9 cellular contexts compared by ENCODE assay signal in the genomic region with DNA sequence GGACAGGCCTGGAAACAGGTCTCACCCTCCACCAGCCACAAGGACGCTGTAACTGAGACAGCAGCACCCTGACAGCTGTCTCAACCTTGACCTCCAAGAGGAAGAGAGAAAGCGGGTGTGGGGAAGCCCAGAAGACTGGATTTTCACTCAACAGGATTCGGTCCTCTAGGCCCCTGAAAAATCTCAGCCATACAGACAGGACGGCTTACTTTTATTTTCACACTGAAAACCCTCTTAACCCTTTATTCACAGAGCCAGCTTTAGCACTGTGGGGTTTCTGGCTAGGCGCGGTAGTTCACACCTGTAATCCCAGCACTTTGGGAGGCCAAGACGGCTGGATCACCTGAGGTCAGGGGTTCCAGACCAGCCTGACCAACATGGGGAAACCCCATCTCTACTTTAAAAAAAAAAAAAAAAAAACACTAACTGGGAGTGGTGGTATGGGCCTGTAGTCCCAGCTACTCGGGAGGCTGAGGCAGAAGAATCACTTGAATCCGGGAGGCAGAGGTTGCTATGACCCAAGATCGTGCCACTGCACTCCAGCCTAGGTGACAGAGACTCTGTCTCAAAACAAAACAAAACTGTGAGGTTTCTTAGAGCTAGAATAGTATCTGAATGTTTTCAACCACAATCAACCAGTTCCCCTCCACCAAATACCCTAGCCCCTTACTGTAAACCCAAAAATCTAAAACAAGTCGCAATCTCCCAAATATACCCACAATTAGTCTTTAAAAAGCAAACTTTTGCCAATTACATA. TPM values are rescaled to one million over a fixed set of nuclear protein-coding genes. Genes with fewer than 3 reads are reported as not detected.
A peak's percentile ranks its signal among the peaks of the same experiment; 100 is the strongest.
DNase-seq lines count a peak whose midpoint lies in the region; ATAC-seq and TF ChIP-seq lines count a peak whose summit lies in the region.
"Had no signal": no experiment of that assay in that cellular context is flagged by ENCODE, and none has a peak within 500 bp of the region (broad histone marks: within the 10 kb centered on the region; RNA-seq: fewer than 3 reads in every experiment).

No MANE protein-coding gene starts in this region.

- DNase-seq in Calu3 (no peak), HFFc6 (no peak), T1000 (lab: John Stamatoyannopoulos, UW) (no peak), OCI-M1 (lab: John Stamatoyannopoulos, UW) (no peak), NCI-H1694 treated with DMSO at 0.1 percent for 48 hours (lab: John Stamatoyannopoulos, UW) (no peak), coronary artery (ENCODE audit: low spot score) (no peak)
- DNase-seq in T-helper 2 cell treated with Interferon-gamma antibody and Interleukin-4, amounts not matched to agents 5 μg/mL and 100 μg/mL, for 36 hours (ENCODE audit: low spot score), result no peak
- DNase-seq in naive thymus-derived CD8-positive, alpha-beta T cell, result peak in 4 of 10 donors; percentile 25 to 60 (median 46)
- DNase-seq: SHP77 had no signal

- H3K27ac ChIP-seq in coronary artery, result no peak overlapping the region

- intact Hi-C loops in Calu3 (cut with micrococcal nuclease; ENCODE audit: unreplicated experiment), result loop anchor here (5.0 kb wide), 2 partner anchors 33 to 153 kb away; no protein-coding TSS in a partner anchor

- ATAC-seq in naive thymus-derived CD8-positive, alpha-beta T cell, result peak in 1 of 2 donors; percentile 15

- H3K9me3 Mint-ChIP-seq in Calu3 (ENCODE audit: low read depth, unreplicated experiment), result no peaks in the 10 kb centered on the region
- no peaks in the 10 kb centered on the region for H3K9me3 Mint-ChIP-seq in HFFc6
- no peaks in the 10 kb centered on the region for H3K9me3 Mint-ChIP-seq in T-helper 2 cell treated with Interferon-gamma antibody and Interleukin-4, amounts not matched to agents 5 μg/mL and 100 μg/mL, for 36 hours
- H3K9me3 Mint-ChIP-seq in naive thymus-derived CD8-positive, alpha-beta T cell, result no peaks in the 10 kb centered on the region

- BruUV-seq in Calu3 (replicated peaks; lab: Mats Ljungman, UMichigan), result no TSS peak

- TF ChIP-seq CTCF in Calu3 (IDR thresholded peaks at IDR 0.05; ENCODE audit: unreplicated experiment) (no peak), HFFc6 (IDR thresholded peaks at IDR 0.05) (no peak), coronary artery (IDR thresholded peaks at IDR 0.05) (no peak)

- H3K27ac Mint-ChIP-seq in Calu3 (ENCODE audit: unreplicated experiment), result peak overlapping the region; percentile 48
- peak overlapping the region; percentile 71 for H3K27ac Mint-ChIP-seq in HFFc6
- H3K27ac Mint-ChIP-seq in T-helper 2 cell treated with Interferon-gamma antibody and Interleukin-4, amounts not matched to agents 5 μg/mL and 100 μg/mL, for 36 hours, result peak overlapping the region; percentile 83
- H3K27ac Mint-ChIP-seq in naive thymus-derived CD8-positive, alpha-beta T cell, result peak overlapping the region; percentile 87 to 99 (median 96)

- H3K4me1 Mint-ChIP-seq in Calu3 (ENCODE audit: low read depth, unreplicated experiment), result peaks cover 72% of the 10 kb centered on the region
- peaks cover 83% of the 10 kb centered on the region for H3K4me1 Mint-ChIP-seq in HFFc6 (ENCODE audit: low read depth)
- H3K4me1 Mint-ChIP-seq in T-helper 2 cell treated with Interferon-gamma antibody and Interleukin-4, amounts not matched to agents 5 μg/mL and 100 μg/mL, for 36 hours (ENCODE audit: low read depth), result peaks cover 74% of the 10 kb centered on the region
- peaks cover 60 to 90% (median 87%) of the 10 kb centered on the region in 4 donors for H3K4me1 Mint-ChIP-seq in naive thymus-derived CD8-positive, alpha-beta T cell

- H3K27me3 Mint-ChIP-seq in Calu3 (ENCODE audit: unreplicated experiment) (no peaks in the 10 kb centered on the region), HFFc6 (ENCODE audit: insufficient read depth) (peaks cover 12% of the 10 kb centered on the region)
- no peaks in the 10 kb centered on the region for H3K27me3 Mint-ChIP-seq in T-helper 2 cell treated with Interferon-gamma antibody and Interleukin-4, amounts not matched to agents 5 μg/mL and 100 μg/mL, for 36 hours (ENCODE audit: low read depth)
- no peaks in the 10 kb centered on the region for H3K27me3 Mint-ChIP-seq in naive thymus-derived CD8-positive, alpha-beta T cell

- H3K36me3 Mint-ChIP-seq in Calu3 (ENCODE audit: insufficient read depth, unreplicated experiment), result peaks cover 77% of the 10 kb centered on the region
- peaks cover 10% of the 10 kb centered on the region for H3K36me3 Mint-ChIP-seq in HFFc6 (ENCODE audit: low read depth)
- H3K36me3 Mint-ChIP-seq in T-helper 2 cell treated with Interferon-gamma antibody and Interleukin-4, amounts not matched to agents 5 μg/mL and 100 μg/mL, for 36 hours (ENCODE audit: low read depth), result peaks cover 39% of the 10 kb centered on the region
- H3K36me3 Mint-ChIP-seq in naive thymus-derived CD8-positive, alpha-beta T cell, result peaks cover 0 to 26% (median 2%) of the 10 kb centered on the region in 3 donors

- H3K4me3 ChIP-seq in coronary artery, result no peak overlapping the region

- CTCF ChIA-PET in Calu3 (lab: Charles Lee), result interaction anchor here (1.2 kb wide), 1 partner anchor 20 kb away, joined by 3 read pairs; no protein-coding TSS in a partner anchor

- POLR2A ChIA-PET in naive thymus-derived CD8-positive, alpha-beta T cell (lab: Charles Lee), result interaction anchor here (0.7 to 6.5 kb wide), 14 partner anchors 9 to 169 kb away, joined by 3 to 60 read pairs (median 5); a partner anchor contains a TSS

- H3K4me3 Mint-ChIP-seq in Calu3 (ENCODE audit: low read depth, unreplicated experiment) (peak overlapping the region; percentile 50), HFFc6 (no peak overlapping the region)
- H3K4me3 Mint-ChIP-seq in T-helper 2 cell treated with Interferon-gamma antibody and Interleukin-4, amounts not matched to agents 5 μg/mL and 100 μg/mL, for 36 hours, result peak overlapping the region; percentile 86
- peak overlapping the region; percentile 73 to 94 (median 89) for H3K4me3 Mint-ChIP-seq in naive thymus-derived CD8-positive, alpha-beta T cell

RNA-seq across cellular contexts. Expression of a gene that starts 5.3 kb away (rescaled TPM):
- 227 and 242 TPM in 2 replicates for total RNA-seq in Calu3 (2022)
- total RNA-seq in HFFc6 (2021; fragmentation: NEBNext Ultra II Directional; extraction: Animal tissue kit (Norgen Biotek cat#: 25700)), result 100 to 1,000 TPM; 110 to 120 (median 116) TPM
- 100 to 1,000 TPM; 326 to 328 TPM for total RNA-seq in naive thymus-derived CD8-positive, alpha-beta T cell
- 10 to 100 TPM in 2 of 3 donors, 1 to 10 TPM in 1; 8.9 to 61.1 (median 13.9) TPM for polyA plus RNA-seq in naive thymus-derived CD8-positive, alpha-beta T cell

RNA-seq across cellular contexts. Expression of a gene that starts 23.1 kb away (rescaled TPM):
- 174 and 186 TPM in 2 replicates for total RNA-seq in Calu3 (2022)
- 10 to 100 TPM; 81.5 to 97.0 (median 89.6) TPM for total RNA-seq in HFFc6 (2021; fragmentation: NEBNext Ultra II Directional; extraction: Animal tissue kit (Norgen Biotek cat#: 25700))
- 100 to 1,000 TPM; 164 to 169 TPM for total RNA-seq in naive thymus-derived CD8-positive, alpha-beta T cell
- polyA plus RNA-seq in naive thymus-derived CD8-positive, alpha-beta T cell, result 10 to 100 TPM; 44.8 to 58.2 (median 44.9) TPM
